1 cellular context compared by ENCODE assay signal in the genomic region with DNA sequence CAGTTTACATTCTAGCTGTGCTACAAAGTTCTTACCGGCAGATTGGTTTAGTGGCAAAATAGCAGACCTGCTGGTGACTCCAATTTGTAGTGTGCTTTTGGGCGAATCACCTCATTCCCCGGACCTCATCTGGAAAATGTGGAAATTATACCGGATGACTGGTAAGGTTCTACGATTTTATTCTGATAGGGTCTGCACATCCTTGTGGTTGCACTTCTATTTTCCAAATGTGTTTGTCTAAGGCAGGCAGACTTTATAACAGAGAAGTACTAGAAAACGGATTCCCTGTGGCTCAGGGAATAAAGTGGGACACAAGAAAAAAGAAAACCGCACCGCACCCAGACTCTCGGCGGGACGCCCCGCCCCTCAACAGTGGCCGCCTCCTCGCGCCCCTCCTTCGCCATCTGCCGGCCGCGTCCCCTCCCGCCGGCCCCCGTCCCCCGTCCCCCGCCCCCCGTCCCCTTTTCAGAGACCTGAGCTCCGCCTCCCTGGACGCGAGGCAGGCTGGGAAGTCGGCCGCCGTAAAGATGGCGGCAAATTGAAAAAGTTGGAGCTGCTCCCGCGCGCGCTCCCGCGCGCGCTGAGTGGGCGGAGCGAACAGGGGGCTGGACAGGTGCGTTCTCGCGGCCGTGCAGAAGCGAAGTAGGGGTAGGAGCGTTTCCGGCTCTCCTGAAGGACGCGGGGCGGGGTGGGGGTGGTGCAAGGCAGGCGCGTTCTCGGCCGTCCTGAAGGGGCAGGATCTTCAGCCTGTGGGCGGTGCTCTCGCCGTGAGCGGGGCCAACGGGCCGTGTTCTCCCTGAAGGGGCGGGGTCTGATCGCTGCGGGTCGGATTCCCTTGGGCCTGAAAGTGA.
TF ChIP-seq lines count a peak whose summit lies in the region.

No MANE protein-coding gene starts in this region.

TF ChIP-seq in HepG2, 621 proteins besides CTCF, POLR2A, EP300 and RAD21 (continued from another document and continues in another):
- TF ChIP-seq, protein P1, sequence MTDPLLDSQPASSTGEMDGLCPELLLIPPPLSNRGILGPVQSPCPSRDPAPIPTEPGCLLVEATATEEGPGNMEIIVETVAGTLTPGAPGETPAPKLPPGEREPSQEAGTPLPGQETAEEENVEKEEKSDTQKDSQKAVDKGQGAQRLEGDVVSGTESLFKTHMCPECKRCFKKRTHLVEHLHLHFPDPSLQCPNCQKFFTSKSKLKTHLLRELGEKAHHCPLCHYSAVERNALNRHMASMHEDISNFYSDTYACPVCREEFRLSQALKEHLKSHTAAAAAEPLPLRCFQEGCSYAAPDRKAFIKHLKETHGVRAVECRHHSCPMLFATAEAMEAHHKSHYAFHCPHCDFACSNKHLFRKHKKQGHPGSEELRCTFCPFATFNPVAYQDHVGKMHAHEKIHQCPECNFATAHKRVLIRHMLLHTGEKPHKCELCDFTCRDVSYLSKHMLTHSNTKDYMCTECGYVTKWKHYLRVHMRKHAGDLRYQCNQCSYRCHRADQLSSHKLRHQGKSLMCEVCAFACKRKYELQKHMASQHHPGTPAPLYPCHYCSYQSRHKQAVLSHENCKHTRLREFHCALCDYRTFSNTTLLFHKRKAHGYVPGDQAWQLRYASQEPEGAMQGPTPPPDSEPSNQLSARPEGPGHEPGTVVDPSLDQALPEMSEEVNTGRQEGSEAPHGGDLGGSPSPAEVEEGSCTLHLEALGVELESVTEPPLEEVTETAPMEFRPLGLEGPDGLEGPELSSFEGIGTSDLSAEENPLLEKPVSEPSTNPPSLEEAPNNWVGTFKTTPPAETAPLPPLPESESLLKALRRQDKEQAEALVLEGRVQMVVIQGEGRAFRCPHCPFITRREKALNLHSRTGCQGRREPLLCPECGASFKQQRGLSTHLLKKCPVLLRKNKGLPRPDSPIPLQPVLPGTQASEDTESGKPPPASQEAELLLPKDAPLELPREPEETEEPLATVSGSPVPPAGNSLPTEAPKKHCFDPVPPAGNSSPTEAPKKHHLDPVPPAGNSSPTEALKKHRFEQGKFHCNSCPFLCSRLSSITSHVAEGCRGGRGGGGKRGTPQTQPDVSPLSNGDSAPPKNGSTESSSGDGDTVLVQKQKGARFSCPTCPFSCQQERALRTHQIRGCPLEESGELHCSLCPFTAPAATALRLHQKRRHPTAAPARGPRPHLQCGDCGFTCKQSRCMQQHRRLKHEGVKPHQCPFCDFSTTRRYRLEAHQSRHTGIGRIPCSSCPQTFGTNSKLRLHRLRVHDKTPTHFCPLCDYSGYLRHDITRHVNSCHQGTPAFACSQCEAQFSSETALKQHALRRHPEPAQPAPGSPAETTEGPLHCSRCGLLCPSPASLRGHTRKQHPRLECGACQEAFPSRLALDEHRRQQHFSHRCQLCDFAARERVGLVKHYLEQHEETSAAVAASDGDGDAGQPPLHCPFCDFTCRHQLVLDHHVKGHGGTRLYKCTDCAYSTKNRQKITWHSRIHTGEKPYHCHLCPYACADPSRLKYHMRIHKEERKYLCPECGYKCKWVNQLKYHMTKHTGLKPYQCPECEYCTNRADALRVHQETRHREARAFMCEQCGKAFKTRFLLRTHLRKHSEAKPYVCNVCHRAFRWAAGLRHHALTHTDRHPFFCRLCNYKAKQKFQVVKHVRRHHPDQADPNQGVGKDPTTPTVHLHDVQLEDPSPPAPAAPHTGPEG (CRISPR knock-in tag; IDR thresholded peaks at IDR 0.05), result no peak
- TF ChIP-seq NR2C2 (CRISPR knock-in tag; IDR thresholded peaks at IDR 0.05; ENCODE audit: borderline replicate concordance), result no peak
- no peak for TF ChIP-seq CEBPZ (IDR thresholded peaks at IDR 0.05; ENCODE audit: low read length)
- TF ChIP-seq KDM5B (CRISPR knock-in tag; IDR thresholded peaks at IDR 0.05; ENCODE audit: borderline replicate concordance), result no peak
- TF ChIP-seq CENPX (CRISPR knock-in tag; IDR thresholded peaks at IDR 0.05), result no peak
- TF ChIP-seq GPBP1L1 (CRISPR knock-in tag; IDR thresholded peaks at IDR 0.05), result no peak
- TF ChIP-seq, protein P2, sequence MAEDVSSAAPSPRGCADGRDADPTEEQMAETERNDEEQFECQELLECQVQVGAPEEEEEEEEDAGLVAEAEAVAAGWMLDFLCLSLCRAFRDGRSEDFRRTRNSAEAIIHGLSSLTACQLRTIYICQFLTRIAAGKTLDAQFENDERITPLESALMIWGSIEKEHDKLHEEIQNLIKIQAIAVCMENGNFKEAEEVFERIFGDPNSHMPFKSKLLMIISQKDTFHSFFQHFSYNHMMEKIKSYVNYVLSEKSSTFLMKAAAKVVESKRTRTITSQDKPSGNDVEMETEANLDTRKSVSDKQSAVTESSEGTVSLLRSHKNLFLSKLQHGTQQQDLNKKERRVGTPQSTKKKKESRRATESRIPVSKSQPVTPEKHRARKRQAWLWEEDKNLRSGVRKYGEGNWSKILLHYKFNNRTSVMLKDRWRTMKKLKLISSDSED (CRISPR knock-in tag; IDR thresholded peaks at IDR 0.05), result no peak
- no peak; the same call in 1 of the 2 replicates for TF ChIP-seq ARID4A (CRISPR knock-in tag; IDR thresholded peaks at IDR 0.05; ENCODE audit: borderline replicate concordance)
- no peak for TF ChIP-seq ZNF44 (CRISPR knock-in tag; IDR thresholded peaks at IDR 0.05)
- no peak for TF ChIP-seq MAFK (conservative IDR thresholded peaks at IDR 0.05 in 1 of 2, IDR thresholded peaks at IDR 0.05 in 1 of 2; ENCODE audit: low read length in 2 of 2)
- no peak for TF ChIP-seq MXD3 (CRISPR knock-in tag; IDR thresholded peaks at IDR 0.05)
- no peak for TF ChIP-seq HOXA9 (CRISPR knock-in tag; IDR thresholded peaks at IDR 0.05; ENCODE audit: borderline replicate concordance)
- 0 out of 2 replicates have a peak, but pooled peaks have one; percentile 50 for TF ChIP-seq ZMYM4 (CRISPR knock-in tag; IDR thresholded peaks at IDR 0.05)
- no peak for TF ChIP-seq ZNF589 (CRISPR knock-in tag; conservative IDR thresholded peaks at IDR 0.05)
- no peak for TF ChIP-seq ZNF614 (CRISPR knock-in tag; IDR thresholded peaks at IDR 0.05; ENCODE audit: borderline replicate concordance)
- TF ChIP-seq ETV5 (CRISPR knock-in tag; IDR thresholded peaks at IDR 0.05; ENCODE audit: borderline replicate concordance), result peak; percentile 25; the same call in 1 of the 2 replicates
- TF ChIP-seq ZNF121 (CRISPR knock-in tag; IDR thresholded peaks at IDR 0.05), result no peak
- no peak for TF ChIP-seq PPARG (CRISPR knock-in tag; conservative IDR thresholded peaks at IDR 0.05)
- TF ChIP-seq, protein P3, sequence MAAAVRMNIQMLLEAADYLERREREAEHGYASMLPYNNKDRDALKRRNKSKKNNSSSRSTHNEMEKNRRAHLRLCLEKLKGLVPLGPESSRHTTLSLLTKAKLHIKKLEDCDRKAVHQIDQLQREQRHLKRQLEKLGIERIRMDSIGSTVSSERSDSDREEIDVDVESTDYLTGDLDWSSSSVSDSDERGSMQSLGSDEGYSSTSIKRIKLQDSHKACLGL (CRISPR knock-in tag; IDR thresholded peaks at IDR 0.05), result no peak
- TF ChIP-seq MTF1 (CRISPR knock-in tag; IDR thresholded peaks at IDR 0.05), result no peak
- TF ChIP-seq, protein P4, sequence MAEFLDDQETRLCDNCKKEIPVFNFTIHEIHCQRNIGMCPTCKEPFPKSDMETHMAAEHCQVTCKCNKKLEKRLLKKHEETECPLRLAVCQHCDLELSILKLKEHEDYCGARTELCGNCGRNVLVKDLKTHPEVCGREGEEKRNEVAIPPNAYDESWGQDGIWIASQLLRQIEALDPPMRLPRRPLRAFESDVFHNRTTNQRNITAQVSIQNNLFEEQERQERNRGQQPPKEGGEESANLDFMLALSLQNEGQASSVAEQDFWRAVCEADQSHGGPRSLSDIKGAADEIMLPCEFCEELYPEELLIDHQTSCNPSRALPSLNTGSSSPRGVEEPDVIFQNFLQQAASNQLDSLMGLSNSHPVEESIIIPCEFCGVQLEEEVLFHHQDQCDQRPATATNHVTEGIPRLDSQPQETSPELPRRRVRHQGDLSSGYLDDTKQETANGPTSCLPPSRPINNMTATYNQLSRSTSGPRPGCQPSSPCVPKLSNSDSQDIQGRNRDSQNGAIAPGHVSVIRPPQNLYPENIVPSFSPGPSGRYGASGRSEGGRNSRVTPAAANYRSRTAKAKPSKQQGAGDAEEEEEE (CRISPR knock-in tag; IDR thresholded peaks at IDR 0.05; ENCODE audit: borderline replicate concordance), result no peak
- TF ChIP-seq, protein P5, sequence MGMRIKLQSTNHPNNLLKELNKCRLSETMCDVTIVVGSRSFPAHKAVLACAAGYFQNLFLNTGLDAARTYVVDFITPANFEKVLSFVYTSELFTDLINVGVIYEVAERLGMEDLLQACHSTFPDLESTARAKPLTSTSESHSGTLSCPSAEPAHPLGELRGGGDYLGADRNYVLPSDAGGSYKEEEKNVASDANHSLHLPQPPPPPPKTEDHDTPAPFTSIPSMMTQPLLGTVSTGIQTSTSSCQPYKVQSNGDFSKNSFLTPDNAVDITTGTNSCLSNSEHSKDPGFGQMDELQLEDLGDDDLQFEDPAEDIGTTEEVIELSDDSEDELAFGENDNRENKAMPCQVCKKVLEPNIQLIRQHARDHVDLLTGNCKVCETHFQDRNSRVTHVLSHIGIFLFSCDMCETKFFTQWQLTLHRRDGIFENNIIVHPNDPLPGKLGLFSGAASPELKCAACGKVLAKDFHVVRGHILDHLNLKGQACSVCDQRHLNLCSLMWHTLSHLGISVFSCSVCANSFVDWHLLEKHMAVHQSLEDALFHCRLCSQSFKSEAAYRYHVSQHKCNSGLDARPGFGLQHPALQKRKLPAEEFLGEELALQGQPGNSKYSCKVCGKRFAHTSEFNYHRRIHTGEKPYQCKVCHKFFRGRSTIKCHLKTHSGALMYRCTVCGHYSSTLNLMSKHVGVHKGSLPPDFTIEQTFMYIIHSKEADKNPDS (CRISPR knock-in tag; IDR thresholded peaks at IDR 0.05), result no peak
- TF ChIP-seq, protein P6, sequence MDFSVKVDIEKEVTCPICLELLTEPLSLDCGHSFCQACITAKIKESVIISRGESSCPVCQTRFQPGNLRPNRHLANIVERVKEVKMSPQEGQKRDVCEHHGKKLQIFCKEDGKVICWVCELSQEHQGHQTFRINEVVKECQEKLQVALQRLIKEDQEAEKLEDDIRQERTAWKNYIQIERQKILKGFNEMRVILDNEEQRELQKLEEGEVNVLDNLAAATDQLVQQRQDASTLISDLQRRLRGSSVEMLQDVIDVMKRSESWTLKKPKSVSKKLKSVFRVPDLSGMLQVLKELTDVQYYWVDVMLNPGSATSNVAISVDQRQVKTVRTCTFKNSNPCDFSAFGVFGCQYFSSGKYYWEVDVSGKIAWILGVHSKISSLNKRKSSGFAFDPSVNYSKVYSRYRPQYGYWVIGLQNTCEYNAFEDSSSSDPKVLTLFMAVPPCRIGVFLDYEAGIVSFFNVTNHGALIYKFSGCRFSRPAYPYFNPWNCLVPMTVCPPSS (IDR thresholded peaks at IDR 0.05), result no peak
- TF ChIP-seq SYNCRIP (IDR thresholded peaks at IDR 0.05; ENCODE audit: insufficient read depth, low read depth, low read length), result no peak
- TF ChIP-seq ZKSCAN8 (CRISPR knock-in tag; IDR thresholded peaks at IDR 0.05; ENCODE audit: borderline replicate concordance), result no peak
